In the genomic region with DNA sequence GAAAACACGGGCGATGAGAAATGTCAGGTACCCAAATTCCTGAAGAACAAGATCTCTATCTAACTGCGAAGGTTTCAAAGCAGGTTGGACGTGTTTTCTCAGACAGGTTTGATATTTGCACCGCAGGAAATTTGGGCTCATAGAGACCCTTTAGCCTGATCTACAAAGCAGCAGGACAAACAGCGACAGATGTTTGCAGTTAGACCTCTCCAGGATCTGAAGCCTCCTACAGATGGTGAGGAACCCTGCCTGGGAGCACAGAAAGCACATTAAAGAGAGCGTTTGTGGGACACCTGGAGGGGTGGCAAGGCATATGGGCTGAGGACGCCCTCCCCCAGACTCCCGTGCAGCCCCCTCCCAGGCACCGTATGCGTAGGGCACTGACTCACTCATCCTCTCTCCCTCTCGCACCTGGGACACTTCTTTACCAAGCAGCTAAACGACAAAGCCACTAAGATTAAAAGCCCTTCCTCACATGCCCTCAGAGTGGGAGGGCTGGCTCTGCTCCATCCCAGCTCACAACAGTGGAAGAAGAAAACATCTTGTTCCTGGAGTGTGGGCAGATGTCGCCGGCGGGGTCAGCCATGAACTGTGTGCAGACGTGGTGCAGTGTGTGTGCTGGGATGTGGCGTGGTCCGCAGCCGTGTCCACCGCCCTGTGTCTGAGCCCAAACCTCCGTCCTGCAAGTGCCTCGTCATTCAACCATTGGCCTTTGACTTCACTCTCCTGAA, we compare ENCODE assay signal across 25 cellular contexts.
DNase-seq lines count a peak whose midpoint lies in the region; ATAC-seq and TF ChIP-seq lines count a peak whose summit lies in the region.
"Had no signal": no experiment of that assay in that cellular context is flagged by ENCODE, and none has a peak within 500 bp of the region (broad histone marks: within the 10 kb centered on the region; RNA-seq: fewer than 3 reads in every experiment).

No MANE protein-coding gene starts in this region.

- peak; percentile 97 for DNase-seq in DMS 273 (lab: John Stamatoyannopoulos, UW; ENCODE audit: unreplicated experiment)
- peak; percentile 99 to 100 for DNase-seq in NCI-H524 (lab: John Stamatoyannopoulos, UW)
- peak; percentile 4 for DNase-seq in omental fat pad (ENCODE audit: low spot score)
- no peak for DNase-seq in SKM-1 (lab: John Stamatoyannopoulos, UW; ENCODE audit: unreplicated experiment)
- DNase-seq in NCI-H146 treated with DMSO at 0.1 percent for 48 hours (lab: John Stamatoyannopoulos, UW; ENCODE audit: unreplicated experiment): no peak
- DNase-seq in caudate nucleus (lab: John Stamatoyannopoulos, UW): no peak
- DNase-seq: activated B cell treated with CpG ODN at 0.5 μM for 24 hours; activated CD4-positive, alpha-beta T cell treated with anti-CD3 and anti-CD28 coated beads, Interleukin-2, amount 50 U/mL, for 1 hour; activated naive CD4-positive, alpha-beta T cell; activated T-cell treated with anti-CD3 and anti-CD28 coated beads, Interleukin-2, amount 50 U/mL, for 72 hours; AML-193; CD4-positive, alpha-beta memory T cell; effector memory CD8-positive, alpha-beta T cell; foreskin keratinocyte; heart right ventricle; NCI-H1048; NCI-H1930; NCI-H345; NK-92 treated with Interleukin-12 subunit alpha and Interleukin-12 subunit beta, amount 100 ng/mL, for 24 hours; psoas muscle; stimulated activated naive CD4-positive, alpha-beta T cell treated with Interleukin-2 at 50 U/mL for 16 hours; T-helper 9 cell had no signal

- no peak overlapping the region for H3K27ac ChIP-seq in caudate nucleus (ENCODE audit: low read depth, low read length)
- H3K27ac ChIP-seq: A549, foreskin keratinocyte, heart right ventricle, psoas muscle had no signal

- ATAC-seq in esophagus mucosa (peak; percentile 7), omental fat pad (ENCODE audit: low FRiP score) (no peak), GM18907 (IDR thresholded peaks at IDR 0.05; ENCODE audit: unreplicated experiment) (no peak)
- ATAC-seq: A549; activated T-cell treated with anti-CD3 and anti-CD28 coated beads, Interleukin-2, amount 50 U/mL, for 72 hours; effector memory CD8-positive, alpha-beta T cell; foreskin keratinocyte; heart right ventricle; psoas muscle had no signal

- TF ChIP-seq CTCF in omental fat pad (IDR thresholded peaks at IDR 0.05): no peak

Comparison
In these comparisons a context has a peak if more than half of its experiments do, and no peak if none do; other contexts are left out.
1. DNase-seq: peak in DMS 273 (single experiment), NCI-H524 (2 of 2) and omental fat pad (single experiment); none in SKM-1 (single experiment), NCI-H146 treated with DMSO at 0.1 percent for 48 hours (single experiment) and caudate nucleus (0 of 61).